Comparison of ENCODE assay signal across 13 cellular contexts in genomic region chr17:48162946-48163506, GRCh38. TPM values are rescaled to one million over a fixed set of nuclear protein-coding genes. Genes with fewer than 3 reads are reported as not detected.
A peak's percentile ranks its signal among the peaks of the same experiment; 100 is the strongest.
DNase-seq lines count a peak whose midpoint lies in the region; ATAC-seq and TF ChIP-seq lines count a peak whose summit lies in the region.
"Had no signal": no experiment of that assay in that cellular context is flagged by ENCODE, and none has a peak within 500 bp of the region (broad histone marks: within the 10 kb centered on the region; RNA-seq: fewer than 3 reads in every experiment).

No MANE protein-coding gene starts in this region.

- H3K36me3 ChIP-seq in smooth muscle cell (ENCODE audit: low read depth): no peaks in the 10 kb centered on the region
- H3K36me3 ChIP-seq: esophagus squamous epithelium had no signal

- 58% methylated on average over 5 of the region's 5 CpGs for WGBS in smooth muscle cell (ENCODE audit: low lambda C conversion rate)

- H3K4me3 Mint-ChIP-seq in activated CD8-positive, alpha-beta memory T cell treated with anti-CD3 and anti-CD28 coated beads, Interleukin-2, amount 10 ng/mL, durations not matched to agents 7 days and 5 days: no peak overlapping the region
- H3K4me3 Mint-ChIP-seq in WTC11: no peak overlapping the region

- no peaks in the 10 kb centered on the region for H3K9me3 ChIP-seq in smooth muscle cell (replicated peaks; ENCODE audit: low read depth)
- H3K9me3 ChIP-seq: esophagus squamous epithelium had no signal

- peak overlapping the region; percentile 29 for H3K27ac Mint-ChIP-seq in activated CD8-positive, alpha-beta memory T cell treated with anti-CD3 and anti-CD28 coated beads, Interleukin-2, amount 10 ng/mL, durations not matched to agents 7 days and 5 days
- no peak overlapping the region for H3K27ac Mint-ChIP-seq in WTC11

- no peaks in the 10 kb centered on the region for H4K20me1 ChIP-seq in smooth muscle cell (ENCODE audit: low read depth)

- peaks cover 12% of the 10 kb centered on the region for H3K4me1 Mint-ChIP-seq in activated CD8-positive, alpha-beta memory T cell treated with anti-CD3 and anti-CD28 coated beads, Interleukin-2, amount 10 ng/mL, durations not matched to agents 7 days and 5 days
- H3K4me1 Mint-ChIP-seq in WTC11: peaks cover 49% of the 10 kb centered on the region

- no peak overlapping the region for H3K4me3 ChIP-seq in smooth muscle cell
- H3K4me3 ChIP-seq: esophagus squamous epithelium had no signal

- H3K4me2 ChIP-seq in smooth muscle cell: peak overlapping the region; percentile 6

- TF ChIP-seq CTCF in smooth muscle cell (IDR thresholded peaks at IDR 0.05; ENCODE audit: borderline replicate concordance, insufficient read depth, poor library complexity, severe bottlenecking) (no peak), WTC11 (IDR thresholded peaks at IDR 0.05) (no peak)

- intact Hi-C loops in cardiac septum (cut with DNase I): no loop called here

- H3F3A ChIP-seq in smooth muscle cell (ENCODE audit: low read depth): no peaks in the 10 kb centered on the region

- no peak for ATAC-seq in activated CD8-positive, alpha-beta memory T cell treated with anti-CD3 and anti-CD28 coated beads, Interleukin-2, amount 10 ng/mL, durations not matched to agents 7 days and 5 days
- no peak for ATAC-seq in WTC11

- peaks cover 23% of the 10 kb centered on the region for H3K36me3 Mint-ChIP-seq in activated CD8-positive, alpha-beta memory T cell treated with anti-CD3 and anti-CD28 coated beads, Interleukin-2, amount 10 ng/mL, durations not matched to agents 7 days and 5 days
- no peaks in the 10 kb centered on the region for H3K36me3 Mint-ChIP-seq in WTC11

- H3K27ac ChIP-seq in smooth muscle cell (ENCODE audit: low read depth): no peak overlapping the region
- H3K27ac ChIP-seq: esophagus squamous epithelium had no signal

- no peak for DNase-seq in activated CD8-positive, alpha-beta memory T cell treated with anti-CD3 and anti-CD28 coated beads, Interleukin-2, amount 10 ng/mL, durations not matched to agents 7 days and 5 days
- no peak for DNase-seq in activated CD8-positive, alpha-beta memory T cell treated with anti-CD3 and anti-CD28 coated beads for 24 hours
- DNase-seq in NCI-H1436 treated with DMSO at 0.1 percent for 48 hours (lab: John Stamatoyannopoulos, UW): peak; percentile 8
- DNase-seq in fibroblast of peridontal ligament (ENCODE audit: extremely low read depth): peak; percentile 7
- no peak for DNase-seq in smooth muscle cell (lab: John Stamatoyannopoulos, UW; ENCODE audit: unreplicated experiment)
- DNase-seq in cardiac septum (ENCODE audit: low spot score): no peak
- DNase-seq in stimulated activated CD4-positive, alpha-beta T cell treated with anti-CD3 and anti-CD28 coated beads, Interleukin-1b, Interleukin-23, amount 100 ng/mL, for 48 hours: no peak
- DNase-seq in WTC11 (ENCODE audit: low spot score): no peak
- DNase-seq: activated gamma-delta T cell treated with Interleukin-2 at 50 U/mL for 16 hours; AML-193; esophagus squamous epithelium; HCEC 1CT; NK-92 treated with Interleukin-12 subunit alpha and Interleukin-12 subunit beta, amount 100 ng/mL, for 24 hours had no signal

- H3K27me3 ChIP-seq in smooth muscle cell (ENCODE audit: low read depth): peaks cover 29% of the 10 kb centered on the region

- POLR2A ChIA-PET in WTC11 (lab: Charles Lee): interaction anchor here (0.5 kb wide), 1 partner anchor 15 kb away, joined by 9 read pairs; no protein-coding TSS in a partner anchor

- CTCF ChIA-PET in activated CD8-positive, alpha-beta memory T cell treated with anti-CD3 and anti-CD28 coated beads, Interleukin-2, amount 10 ng/mL, durations not matched to agents 7 days and 5 days (lab: Charles Lee): interaction anchor here (0.9 kb wide), 1 partner anchor 9 kb away, joined by 3 read pairs; no protein-coding TSS in a partner anchor
- CTCF ChIA-PET in WTC11 (lab: Charles Lee): interaction anchor here (0.6 to 1.5 kb wide), 7 partner anchors 20 to 1178 kb away, joined by 3 to 5 read pairs (median 4); no protein-coding TSS in a partner anchor

- H2AFZ ChIP-seq in smooth muscle cell (ENCODE audit: low read depth): peak overlapping the region; percentile 40

- peaks cover 4% of the 10 kb centered on the region for H3K4me1 ChIP-seq in smooth muscle cell (ENCODE audit: low read depth)
- H3K4me1 ChIP-seq: esophagus squamous epithelium had no signal

- H3K79me2 ChIP-seq in smooth muscle cell (ENCODE audit: low read depth): no peaks in the 10 kb centered on the region

- H3K9me3 Mint-ChIP-seq in activated CD8-positive, alpha-beta memory T cell treated with anti-CD3 and anti-CD28 coated beads, Interleukin-2, amount 10 ng/mL, durations not matched to agents 7 days and 5 days (ENCODE audit: low read depth): no peaks in the 10 kb centered on the region
- no peaks in the 10 kb centered on the region for H3K9me3 Mint-ChIP-seq in WTC11

- H3K9ac ChIP-seq in smooth muscle cell (ENCODE audit: low read depth): no peak overlapping the region

- H3K27me3 Mint-ChIP-seq in activated CD8-positive, alpha-beta memory T cell treated with anti-CD3 and anti-CD28 coated beads, Interleukin-2, amount 10 ng/mL, durations not matched to agents 7 days and 5 days: no peaks in the 10 kb centered on the region
- peaks cover 93% of the 10 kb centered on the region for H3K27me3 Mint-ChIP-seq in WTC11 (ENCODE audit: low read depth)

TF ChIP-seq in WTC11, 78 proteins besides CTCF, POLR2A, EP300 and RAD21 (continues in another document):
- TF ChIP-seq ATF1 (CRISPR knock-in tag; IDR thresholded peaks at IDR 0.05) (no peak), SMAD3 (CRISPR knock-in tag; IDR thresholded peaks at IDR 0.05; ENCODE audit: borderline replicate concordance) (no peak), ZSCAN18 (CRISPR knock-in tag; IDR thresholded peaks at IDR 0.05) (no peak), KAT7 (CRISPR knock-in tag; IDR thresholded peaks at IDR 0.05; ENCODE audit: borderline replicate concordance) (no peak), MYBL2 (CRISPR knock-in tag; IDR thresholded peaks at IDR 0.05) (no peak), OVOL2 (CRISPR knock-in tag; IDR thresholded peaks at IDR 0.05; ENCODE audit: borderline replicate concordance) (no peak), MLX (CRISPR knock-in tag; IDR thresholded peaks at IDR 0.05) (no peak), NR3C1 (CRISPR knock-in tag; conservative IDR thresholded peaks at IDR 0.05; ENCODE audit: low read depth) (no peak), AFF4 (CRISPR knock-in tag; IDR thresholded peaks at IDR 0.05; ENCODE audit: borderline replicate concordance) (no peak), NR2C2 (CRISPR knock-in tag; IDR thresholded peaks at IDR 0.05) (no peak), GTF2I (CRISPR knock-in tag; conservative IDR thresholded peaks at IDR 0.05) (no peak), ZNF396 (CRISPR knock-in tag; IDR thresholded peaks at IDR 0.05; ENCODE audit: borderline replicate concordance) (no peak), NR1H2 (CRISPR knock-in tag; IDR thresholded peaks at IDR 0.05) (no peak), ZNF121 (CRISPR knock-in tag; IDR thresholded peaks at IDR 0.05) (no peak), FOXJ3 (CRISPR knock-in tag; IDR thresholded peaks at IDR 0.05; ENCODE audit: borderline replicate concordance) (no peak)

RNA-seq across cellular contexts. Expression of gene SNX11, which starts 55.5 kb away (rescaled TPM):
- total RNA-seq in activated CD8-positive, alpha-beta memory T cell treated with anti-CD3 and anti-CD28 coated beads, Interleukin-2, amount 10 ng/mL, durations not matched to agents 7 days and 5 days: 10 to 100 TPM; 25.1 to 32.6 TPM
- total RNA-seq in smooth muscle cell (9.9 and 15.3 TPM in 2 replicates), cardiac septum (11.4 TPM), WTC11 (2021) (19.3 to 24.5 TPM (median 20.1 TPM) in 3 replicates)
- 22.7 and 22.9 TPM in 2 replicates for polyA plus RNA-seq in smooth muscle cell

Comparison
In these comparisons a context has a peak if more than half of its experiments do, and no peak if none do; other contexts are left out.
1. DNase-seq: peak in NCI-H1436 treated with DMSO at 0.1 percent for 48 hours (single experiment) and fibroblast of peridontal ligament (single experiment); none in activated CD8-positive, alpha-beta memory T cell treated with anti-CD3 and anti-CD28 coated beads, Interleukin-2, amount 10 ng/mL, durations not matched to agents 7 days and 5 days (single experiment), activated CD8-positive, alpha-beta memory T cell treated with anti-CD3 and anti-CD28 coated beads for 24 hours (single experiment), smooth muscle cell (single experiment), cardiac septum (single experiment), stimulated activated CD4-positive, alpha-beta T cell treated with anti-CD3 and anti-CD28 coated beads, Interleukin-1b, Interleukin-23, amount 100 ng/mL, for 48 hours (single experiment) and WTC11 (single experiment).